Comparison of ENCODE assay signal across 7 cellular contexts in the genomic region with DNA sequence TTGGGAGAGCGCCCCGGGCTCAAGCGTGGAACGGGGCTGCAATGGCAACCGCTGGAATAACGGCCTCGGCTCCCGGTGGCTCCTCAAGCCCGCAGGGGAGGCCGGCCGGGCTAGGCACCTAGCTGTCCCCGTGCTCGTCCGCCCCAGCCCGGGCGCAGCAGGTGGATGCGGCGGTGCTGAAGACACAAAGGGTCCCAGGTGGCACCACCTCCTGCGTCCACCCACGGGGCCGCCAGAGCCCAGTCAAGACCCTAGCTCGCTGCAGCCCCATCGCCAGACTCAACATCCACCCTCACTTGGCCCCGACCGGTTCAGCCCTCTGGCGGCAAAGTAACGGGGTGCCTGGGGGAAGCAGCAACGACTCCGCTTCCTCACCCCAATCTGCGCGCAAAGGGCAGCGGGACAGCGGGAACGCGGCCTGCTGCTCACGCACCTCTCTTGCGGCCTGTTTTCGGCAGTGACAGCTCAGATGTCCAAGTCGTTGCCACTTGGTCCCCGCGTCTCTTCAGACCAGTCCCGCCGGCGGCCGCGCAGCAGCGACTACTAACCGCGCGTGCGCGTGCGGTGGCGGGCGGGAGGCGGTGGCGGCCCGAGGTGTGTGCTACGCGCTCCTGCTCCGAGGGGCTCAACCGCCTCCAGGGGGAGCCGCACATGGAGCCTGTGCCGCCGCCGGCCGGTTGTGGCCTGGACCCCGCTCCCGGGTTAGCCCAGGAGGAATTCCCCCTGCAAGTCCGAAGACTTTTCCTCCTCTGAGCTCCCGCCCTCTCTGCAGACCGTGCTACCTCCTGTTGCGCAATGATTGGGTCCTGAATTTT. TPM values are rescaled to one million over a fixed set of nuclear protein-coding genes. Genes with fewer than 3 reads are reported as not detected.
DNase-seq lines count a peak whose midpoint lies in the region; ATAC-seq and TF ChIP-seq lines count a peak whose summit lies in the region.

A gene with protein sequence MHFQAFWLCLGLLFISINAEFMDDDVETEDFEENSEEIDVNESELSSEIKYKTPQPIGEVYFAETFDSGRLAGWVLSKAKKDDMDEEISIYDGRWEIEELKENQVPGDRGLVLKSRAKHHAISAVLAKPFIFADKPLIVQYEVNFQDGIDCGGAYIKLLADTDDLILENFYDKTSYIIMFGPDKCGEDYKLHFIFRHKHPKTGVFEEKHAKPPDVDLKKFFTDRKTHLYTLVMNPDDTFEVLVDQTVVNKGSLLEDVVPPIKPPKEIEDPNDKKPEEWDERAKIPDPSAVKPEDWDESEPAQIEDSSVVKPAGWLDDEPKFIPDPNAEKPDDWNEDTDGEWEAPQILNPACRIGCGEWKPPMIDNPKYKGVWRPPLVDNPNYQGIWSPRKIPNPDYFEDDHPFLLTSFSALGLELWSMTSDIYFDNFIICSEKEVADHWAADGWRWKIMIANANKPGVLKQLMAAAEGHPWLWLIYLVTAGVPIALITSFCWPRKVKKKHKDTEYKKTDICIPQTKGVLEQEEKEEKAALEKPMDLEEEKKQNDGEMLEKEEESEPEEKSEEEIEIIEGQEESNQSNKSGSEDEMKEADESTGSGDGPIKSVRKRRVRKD (minus strand): TSS at position 545 of the 815 bp plus-strand sequence. CDS start 14,570 bp downstream, outside the sequence.

- peaks cover 2% of the 10 kb centered on the region for H3K4me1 Mint-ChIP-seq in T-helper 2 cell treated with Interferon-gamma antibody and Interleukin-4, amounts not matched to agents 5 μg/mL and 100 μg/mL, for 36 hours (ENCODE audit: low read depth)

- no peaks in the 10 kb centered on the region for H3K9me3 ChIP-seq in mammary epithelial cell (replicated peaks; ENCODE audit: insufficient read depth, low read length)
- H3K9me3 ChIP-seq in skeletal muscle satellite cell (replicated peaks; ENCODE audit: low read length) = no peaks in the 10 kb centered on the region

- H2AFZ ChIP-seq in mammary epithelial cell (ENCODE audit: low read depth, low read length) = peak within 1 kb of the TSS; percentile 76

- H3K4me2 ChIP-seq in mammary epithelial cell (ENCODE audit: insufficient read depth, low read depth, low read length) (peak within 1 kb of the TSS; percentile 97), skeletal muscle satellite cell (ENCODE audit: low read length) (peak within 1 kb of the TSS; percentile 96)

- DNase-seq in NCI-H1436 (lab: John Stamatoyannopoulos, UW) = peak; percentile 83
- DNase-seq in T-helper 2 cell treated with Interferon-gamma antibody and Interleukin-4, amounts not matched to agents 5 μg/mL and 100 μg/mL, for 36 hours (ENCODE audit: low spot score) = peak; percentile 57
- DNase-seq in mammary epithelial cell = peak; percentile 20
- DNase-seq in iPS-NIHi7 (ENCODE audit: extremely low spot score) = peak; percentile 96

- peaks cover 27% of the 10 kb centered on the region for H3K27me3 ChIP-seq in mammary epithelial cell (ENCODE audit: insufficient read depth, low read length)
- peaks cover 14% of the 10 kb centered on the region for H3K27me3 ChIP-seq in skeletal muscle satellite cell (ENCODE audit: control insufficient read depth, insufficient read depth, low read length)

- H3K27me3 Mint-ChIP-seq in T-helper 2 cell treated with Interferon-gamma antibody and Interleukin-4, amounts not matched to agents 5 μg/mL and 100 μg/mL, for 36 hours (ENCODE audit: low read depth) = peaks cover 58% of the 10 kb centered on the region

- H3K4me1 ChIP-seq in mammary epithelial cell (ENCODE audit: insufficient read depth, low read length) (peaks cover 7% of the 10 kb centered on the region), skeletal muscle satellite cell (ENCODE audit: control insufficient read depth, insufficient read depth, low read length) (peaks cover 29% of the 10 kb centered on the region)

- WGBS in mammary epithelial cell (ENCODE audit: low coverage, missing lambda C conversion rate) = 1% methylated on average over 46 of the region's 73 CpGs

- BruUV-seq in mammary epithelial cell (replicated peaks; lab: Mats Ljungman, UMichigan) = no TSS peak

- H3K4me3 Mint-ChIP-seq in T-helper 2 cell treated with Interferon-gamma antibody and Interleukin-4, amounts not matched to agents 5 μg/mL and 100 μg/mL, for 36 hours = peak within 1 kb of the TSS; percentile 80

- peak within 1 kb of the TSS; percentile 10 to 55 (median 46) for H3K4me3 ChIP-seq in mammary epithelial cell (replicated peaks in 1 of 3; ENCODE audit: insufficient read depth in 1 of 3, low read depth in 2 of 3, low read length in 3 of 3)
- peak within 1 kb of the TSS; percentile 86 for H3K4me3 ChIP-seq in skeletal muscle satellite cell (ENCODE audit: low read length)

- H3K27ac Mint-ChIP-seq in T-helper 2 cell treated with Interferon-gamma antibody and Interleukin-4, amounts not matched to agents 5 μg/mL and 100 μg/mL, for 36 hours = no peak within 1 kb of the TSS

- TF ChIP-seq CTCF in mammary epithelial cell (conservative IDR thresholded peaks at IDR 0.05 in 1 of 2, IDR thresholded peaks at IDR 0.05 in 1 of 2; ENCODE audit: extremely low read depth in 1 of 2, insufficient read depth in 1 of 2, low read depth in 1 of 2, low read length in 2 of 2) = no peak

- H3K9ac ChIP-seq in mammary epithelial cell (ENCODE audit: insufficient read depth, low read length) (no peak within 1 kb of the TSS), skeletal muscle satellite cell (ENCODE audit: low read depth, low read length) (peak within 1 kb of the TSS; percentile 44)

- no peak within 1 kb of the TSS for H3K27ac ChIP-seq in mammary epithelial cell (ENCODE audit: insufficient read depth, low read depth, low read length)

- CTCF ChIA-PET in mammary epithelial cell (lab: Charles Lee; ENCODE audit: low non-redundant PET) = no interaction called here

- H4K20me1 ChIP-seq in mammary epithelial cell (ENCODE audit: insufficient read depth, low read length) = no peaks in the 10 kb centered on the region

- no peaks in the 10 kb centered on the region for H3K36me3 Mint-ChIP-seq in T-helper 2 cell treated with Interferon-gamma antibody and Interleukin-4, amounts not matched to agents 5 μg/mL and 100 μg/mL, for 36 hours (ENCODE audit: low read depth)

- intact Hi-C loops in mammary epithelial cell (cut with micrococcal nuclease) = no loop called here

- in situ Hi-C loops in mammary epithelial cell (cut with MboI; ENCODE audit: low sequenced_read_pairs in 2 of 2) = no loop called here

- dilution Hi-C loops in mammary epithelial cell (cut with HindIII; ENCODE audit: low sequenced_read_pairs) = no loop called here

- H3K36me3 ChIP-seq in mammary epithelial cell (ENCODE audit: insufficient read depth, low read length) = no peaks in the 10 kb centered on the region
- no peaks in the 10 kb centered on the region for H3K36me3 ChIP-seq in skeletal muscle satellite cell (ENCODE audit: insufficient read depth, low read length)

- H3K79me2 ChIP-seq in mammary epithelial cell (ENCODE audit: insufficient read depth, low read length) = no peaks in the 10 kb centered on the region

- ATAC-seq in GM18498 (IDR thresholded peaks at IDR 0.05; ENCODE audit: unreplicated experiment) = peak; percentile 88
- peak; percentile 89 for ATAC-seq in HG02870 (IDR thresholded peaks at IDR 0.05; ENCODE audit: unreplicated experiment)

- no peaks in the 10 kb centered on the region for H3K9me3 Mint-ChIP-seq in T-helper 2 cell treated with Interferon-gamma antibody and Interleukin-4, amounts not matched to agents 5 μg/mL and 100 μg/mL, for 36 hours

RNA-seq across cellular contexts. Expression of the gene that starts here (rescaled TPM):
- total RNA-seq in mammary epithelial cell = under 1 TPM in 1 of 2 donors, not detected in 1; under 0.01 TPM
- polyA plus RNA-seq in mammary epithelial cell = not detected
- polyA minus RNA-seq in mammary epithelial cell = not detected
- total RNA-seq in skeletal muscle satellite cell (2012; rRNA removed) = 0.51 and 1.7 TPM in 2 replicates

Comparison
In these comparisons a context has a peak if more than half of its experiments do, and no peak if none do; other contexts are left out.
1. Peak in DNase-seq, H3K4me3 ChIP-seq and H3K4me2 ChIP-seq in mammary epithelial cell; RNA of the gene not detected or under 1 TPM.
2. DNase-seq: peak in every context shown above with its lines; median percentile 96 in iPS-NIHi7; 83 in NCI-H1436; 57 in T-helper 2 cell treated with Interferon-gamma antibody and Interleukin-4, amounts not matched to agents 5 μg/mL and 100 μg/mL, for 36 hours; 20 in mammary epithelial cell.